ENCODE assay signal across 22 cellular contexts in the genomic region with DNA sequence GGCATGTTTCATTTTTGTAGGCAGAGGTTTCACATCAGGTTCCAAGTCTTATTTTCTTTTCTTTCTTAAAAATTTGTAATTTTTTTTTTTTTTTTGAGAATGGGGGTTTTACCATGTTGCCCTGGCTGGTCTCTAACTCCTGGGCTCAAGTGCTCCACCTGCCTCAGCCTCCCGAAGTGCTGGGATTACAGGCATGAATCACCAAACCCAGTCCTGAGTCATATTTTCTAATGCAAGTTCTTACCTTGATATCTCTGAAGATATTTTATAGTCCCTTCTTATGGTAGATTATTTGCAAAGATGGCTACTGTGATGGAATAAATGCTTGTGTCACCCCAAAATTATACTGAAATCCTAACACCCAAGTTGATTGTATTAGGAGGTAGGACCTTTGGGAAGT.
"Had no signal": no experiment of that assay in that cellular context is flagged by ENCODE, and none has a peak within 500 bp of the region (broad histone marks: within the 10 kb centered on the region; RNA-seq: fewer than 3 reads in every experiment).

No MANE protein-coding gene starts in this region.

- H3K27me3 Mint-ChIP-seq: naive B cell had no signal

- H3K4me3 ChIP-seq: esophagus muscularis mucosa, gastroesophageal sphincter, left lung, lower lobe of right lung, pancreas, smooth muscle cell, tibial artery, upper lobe of left lung, uterus had no signal

- H3K36me3 Mint-ChIP-seq: stimulated activated effector memory CD8-positive, alpha-beta T cell treated with anti-CD3 and anti-CD28 coated beads, Interleukin-12 subunit alpha, Interleukin-12 subunit beta, amount 100 ng/mL, for 72 hours had no signal

- H3K9me3 Mint-ChIP-seq: nephron; stimulated activated effector memory CD8-positive, alpha-beta T cell treated with anti-CD3 and anti-CD28 coated beads, Interleukin-12 subunit alpha, Interleukin-12 subunit beta, amount 100 ng/mL, for 72 hours had no signal

- H3K27ac ChIP-seq: epithelial cell of prostate, esophagus muscularis mucosa, gastroesophageal sphincter, left lung, lower lobe of right lung, pancreas, tibial artery, upper lobe of left lung, uterus had no signal

- ATAC-seq: gastroesophageal sphincter; left lung; lower lobe of right lung; pancreas; right cardiac atrium; stimulated activated effector memory CD8-positive, alpha-beta T cell treated with anti-CD3 and anti-CD28 coated beads, Interleukin-12 subunit alpha, Interleukin-12 subunit beta, amount 100 ng/mL, for 72 hours; stimulated activated naive CD8-positive, alpha-beta T cell treated with anti-CD3 and anti-CD28 coated beads, Interleukin-15, Interleukin-2, amounts not matched to agents 100 U/mL and 50 U/mL, for 24 hours had no signal

- H3K9me3 ChIP-seq: esophagus muscularis mucosa, gastroesophageal sphincter, left lung, lower lobe of right lung, pancreas, tibial artery, upper lobe of left lung, uterus had no signal

- H3K27me3 ChIP-seq: esophagus muscularis mucosa, gastroesophageal sphincter, left lung, pancreas, tibial artery, upper lobe of left lung, uterus had no signal

- H3K4me3 Mint-ChIP-seq: nephron; stimulated activated effector memory CD8-positive, alpha-beta T cell treated with anti-CD3 and anti-CD28 coated beads, Interleukin-12 subunit alpha, Interleukin-12 subunit beta, amount 100 ng/mL, for 72 hours had no signal

- DNase-seq: effector memory CD4-positive, alpha-beta T cell; glutamatergic neuron; islet precursor cell; left lung; lower lobe of right lung; naive B cell; occipital lobe; pancreas; right cardiac atrium; stimulated activated CD4-positive, alpha-beta T cell treated with anti-CD3 and anti-CD28 coated beads, Interleukin-4, amount 100 ng/mL, for 1 hour; stimulated activated CD8-positive, alpha-beta memory T cell treated with anti-CD3 and anti-CD28 coated beads, Interleukin-4, amount 100 ng/mL, for 48 hours; stimulated activated naive CD8-positive, alpha-beta T cell treated with anti-CD3 and anti-CD28 coated beads, Interleukin-15, Interleukin-2, amounts not matched to agents 100 U/mL and 50 U/mL, for 24 hours; tibial artery; upper lobe of left lung; uterus had no signal

- H3K36me3 ChIP-seq: esophagus muscularis mucosa, gastroesophageal sphincter, left lung, lower lobe of right lung, pancreas, tibial artery, upper lobe of left lung, uterus had no signal

- H3K27ac Mint-ChIP-seq: naive B cell; progenitor cell of endocrine pancreas; stimulated activated effector memory CD8-positive, alpha-beta T cell treated with anti-CD3 and anti-CD28 coated beads, Interleukin-12 subunit alpha, Interleukin-12 subunit beta, amount 100 ng/mL, for 72 hours had no signal

- H3K4me1 Mint-ChIP-seq: stimulated activated effector memory CD8-positive, alpha-beta T cell treated with anti-CD3 and anti-CD28 coated beads, Interleukin-12 subunit alpha, Interleukin-12 subunit beta, amount 100 ng/mL, for 72 hours had no signal

- H3K4me1 ChIP-seq: left lung, pancreas, upper lobe of left lung, uterus had no signal
